ENCODE assay signal across 36 cellular contexts in the genomic region with DNA sequence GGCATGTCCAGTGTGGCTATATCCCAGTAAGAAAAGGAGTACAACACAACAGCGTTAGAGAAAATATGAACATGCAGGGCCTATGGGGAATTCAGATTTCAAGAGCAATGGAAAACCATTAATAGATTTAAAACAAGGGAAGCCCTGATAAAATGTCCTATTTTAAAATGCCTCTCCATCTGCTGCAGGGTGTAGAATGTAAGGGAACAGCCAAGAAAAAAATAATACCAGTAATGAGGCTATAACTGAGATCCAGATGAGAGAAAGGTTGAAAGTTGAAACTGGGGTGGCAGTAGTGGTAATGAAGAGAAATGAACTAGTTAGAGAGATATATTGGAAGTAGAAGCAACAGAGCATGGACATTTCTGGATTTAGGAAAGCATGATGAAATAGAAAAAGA.
"Had no signal": no experiment of that assay in that cellular context is flagged by ENCODE, and none has a peak within 500 bp of the region (broad histone marks: within the 10 kb centered on the region; RNA-seq: fewer than 3 reads in every experiment).

No MANE protein-coding gene starts in this region.

- H3K27ac Mint-ChIP-seq: activated B cell treated with CpG ODN at 0.5 μM for 24 hours; activated CD4-positive, alpha-beta memory T cell treated with anti-CD3 and anti-CD28 coated beads for 36 hours; activated CD4-positive, alpha-beta T cell treated with anti-CD3 and anti-CD28 coated beads, Interleukin-2, amount 10 ng/mL, durations not matched to agents 7 days and 5 days; activated CD8-positive, alpha-beta T cell treated with anti-CD3 and anti-CD28 coated beads for 36 hours; activated naive CD4-positive, alpha-beta T cell treated with anti-CD3 and anti-CD28 coated beads for 36 hours; activated naive CD4-positive, alpha-beta T cell treated with anti-CD3 and anti-CD28 coated beads, Interleukin-2, amount 50 U/mL, for 72 hours; activated naive CD8-positive, alpha-beta T cell treated with anti-CD3 and anti-CD28 coated beads for 36 hours; activated T-cell treated with anti-CD3 and anti-CD28 coated beads, Interleukin-2, amount 50 U/mL, for 72 hours; activated T-helper 1 cell treated with anti-CD3 and anti-CD28 coated beads, Interleukin-12 subunit alpha, Interleukin-12 subunit beta, Interleukin-2, Interleukin-4 antibody, amounts not matched to agents 30 ng/mL and 10 ng/mL and 1 ng/mL, durations not matched to agents 14 hours and 24 hours and 36 hours; activated T-helper 17 cell treated with anti-CD3 and anti-CD28 coated beads, Interleukin-2, amount 50 U/mL, for 72 hours; T-helper 1 cell treated with Interleukin-12 subunit alpha and Interleukin-12 subunit beta and Interleukin-4 antibody, amounts not matched to agents 30 μg/mL and 1 μg/mL, for 36 hours; T-helper 2 cell treated with Interferon-gamma antibody and Interleukin-4, amounts not matched to agents 5 μg/mL and 100 μg/mL, for 36 hours had no signal

- H3K27me3 ChIP-seq: adrenal gland, body of pancreas, brain microvascular endothelial cell, breast epithelium had no signal

- H3K9me3 ChIP-seq: adrenal gland, body of pancreas, breast epithelium had no signal

- H3K4me1 ChIP-seq: adrenal gland, body of pancreas, breast epithelium had no signal

- H3K27me3 Mint-ChIP-seq: activated B cell treated with CpG ODN at 0.5 μM for 24 hours; activated CD4-positive, alpha-beta memory T cell treated with anti-CD3 and anti-CD28 coated beads for 36 hours; activated CD4-positive, alpha-beta T cell treated with anti-CD3 and anti-CD28 coated beads, Interleukin-2, amount 10 ng/mL, durations not matched to agents 7 days and 5 days; activated CD8-positive, alpha-beta T cell treated with anti-CD3 and anti-CD28 coated beads for 36 hours; activated T-helper 17 cell treated with anti-CD3 and anti-CD28 coated beads, Interleukin-2, amount 50 U/mL, for 72 hours; central memory CD8-positive, alpha-beta T cell had no signal

- H3K36me3 ChIP-seq: adrenal gland, brain microvascular endothelial cell, breast epithelium had no signal

- DNase-seq: activated B cell treated with CpG ODN at 0.5 μM for 24 hours; activated CD4-positive, alpha-beta memory T cell treated with anti-CD3 and anti-CD28 coated beads for 36 hours; activated CD4-positive, alpha-beta T cell treated with anti-CD3 and anti-CD28 coated beads for 4 hours; activated CD4-positive, alpha-beta T cell treated with anti-CD3 and anti-CD28 coated beads, Interleukin-2, amount 10 ng/mL, durations not matched to agents 7 days and 5 days; activated CD4-positive, CD25-positive, alpha-beta regulatory T cell treated with anti-CD3 and anti-CD28 coated beads, Interleukin-2, amount 50 U/mL, for 72 hours; activated CD8-positive, alpha-beta memory T cell treated with anti-CD3 and anti-CD28 coated beads, Interleukin-2, amount 50 U/mL, for 4 hours; activated CD8-positive, alpha-beta T cell treated with anti-CD3 and anti-CD28 coated beads for 36 hours; activated effector memory CD4-positive, alpha-beta T cell treated with anti-CD3 and anti-CD28 coated beads, Interleukin-2, amount 50 U/mL, for 16 hours; activated gamma-delta T cell treated with Interleukin-2 at 50 U/mL for 16 hours; activated naive CD4-positive, alpha-beta T cell; activated naive CD4-positive, alpha-beta T cell treated with anti-CD3 and anti-CD28 coated beads for 36 hours; activated naive CD4-positive, alpha-beta T cell treated with anti-CD3 and anti-CD28 coated beads, Interleukin-2, amount 50 U/mL, for 16 hours; activated naive CD8-positive, alpha-beta T cell treated with anti-CD3 and anti-CD28 coated beads for 36 hours; activated T-cell treated with anti-CD3 and anti-CD28 coated beads for 4 hours; activated T-cell treated with anti-CD3 and anti-CD28 coated beads, Interleukin-2, amount 50 U/mL, for 1 hour; activated T-cell treated with anti-CD3 and anti-CD28 coated beads, Interleukin-2, amount 50 U/mL, for 4 hours; activated T-cell treated with anti-CD3 and anti-CD28 coated beads, Interleukin-2, amount 50 U/mL, for 72 hours; adrenal gland; amniotic stem cell; aorta; body of pancreas; brain microvascular endothelial cell; caudate nucleus; cerebellar nuclear complex; SW 1271; T-helper 1 cell; T-helper 2 cell; T-helper 9 cell had no signal

- H3K27ac ChIP-seq: adrenal gland, body of pancreas, brain microvascular endothelial cell, breast epithelium, VCaP had no signal

- H3K9me3 Mint-ChIP-seq: activated B cell treated with CpG ODN at 0.5 μM for 24 hours; activated CD4-positive, alpha-beta memory T cell treated with anti-CD3 and anti-CD28 coated beads for 36 hours; activated CD4-positive, alpha-beta T cell treated with anti-CD3 and anti-CD28 coated beads, Interleukin-2, amount 10 ng/mL, durations not matched to agents 7 days and 5 days; activated CD8-positive, alpha-beta T cell treated with anti-CD3 and anti-CD28 coated beads for 36 hours; activated naive CD4-positive, alpha-beta T cell treated with anti-CD3 and anti-CD28 coated beads for 36 hours; activated naive CD4-positive, alpha-beta T cell treated with anti-CD3 and anti-CD28 coated beads, Interleukin-2, amount 50 U/mL, for 72 hours; activated naive CD8-positive, alpha-beta T cell treated with anti-CD3 and anti-CD28 coated beads for 36 hours; activated T-cell treated with anti-CD3 and anti-CD28 coated beads, Interleukin-2, amount 50 U/mL, for 4 hours; activated T-cell treated with anti-CD3 and anti-CD28 coated beads, Interleukin-2, amount 50 U/mL, for 72 hours; activated T-helper 1 cell treated with anti-CD3 and anti-CD28 coated beads, Interleukin-12 subunit alpha, Interleukin-12 subunit beta, Interleukin-2, Interleukin-4 antibody, amounts not matched to agents 30 ng/mL and 10 ng/mL and 1 ng/mL, durations not matched to agents 14 hours and 24 hours and 36 hours; activated T-helper 17 cell treated with anti-CD3 and anti-CD28 coated beads, Interleukin-2, amount 50 U/mL, for 72 hours; central memory CD8-positive, alpha-beta T cell; T-helper 1 cell treated with Interleukin-12 subunit alpha and Interleukin-12 subunit beta and Interleukin-4 antibody, amounts not matched to agents 30 μg/mL and 1 μg/mL, for 36 hours; T-helper 2 cell treated with Interferon-gamma antibody and Interleukin-4, amounts not matched to agents 5 μg/mL and 100 μg/mL, for 36 hours had no signal

- ATAC-seq: activated CD8-positive, alpha-beta T cell treated with anti-CD3 and anti-CD28 coated beads for 36 hours; activated naive CD4-positive, alpha-beta T cell treated with anti-CD3 and anti-CD28 coated beads, Interleukin-2, amount 50 U/mL, for 72 hours; activated T-cell treated with anti-CD3 and anti-CD28 coated beads, Interleukin-2, amount 50 U/mL, for 4 hours; activated T-cell treated with anti-CD3 and anti-CD28 coated beads, Interleukin-2, amount 50 U/mL, for 72 hours; activated T-helper 17 cell treated with anti-CD3 and anti-CD28 coated beads, Interleukin-2, amount 50 U/mL, for 72 hours; body of pancreas had no signal

- H3K4me3 ChIP-seq: adrenal gland, body of pancreas, breast epithelium had no signal

- H3K4me3 Mint-ChIP-seq: activated B cell treated with CpG ODN at 0.5 μM for 24 hours; activated CD4-positive, alpha-beta memory T cell treated with anti-CD3 and anti-CD28 coated beads for 36 hours; activated CD4-positive, alpha-beta T cell treated with anti-CD3 and anti-CD28 coated beads, Interleukin-2, amount 10 ng/mL, durations not matched to agents 7 days and 5 days; activated CD8-positive, alpha-beta T cell treated with anti-CD3 and anti-CD28 coated beads for 36 hours; activated naive CD4-positive, alpha-beta T cell treated with anti-CD3 and anti-CD28 coated beads for 36 hours; activated naive CD8-positive, alpha-beta T cell treated with anti-CD3 and anti-CD28 coated beads for 36 hours; activated T-cell treated with anti-CD3 and anti-CD28 coated beads, Interleukin-2, amount 50 U/mL, for 4 hours; activated T-cell treated with anti-CD3 and anti-CD28 coated beads, Interleukin-2, amount 50 U/mL, for 72 hours; activated T-helper 1 cell treated with anti-CD3 and anti-CD28 coated beads, Interleukin-12 subunit alpha, Interleukin-12 subunit beta, Interleukin-2, Interleukin-4 antibody, amounts not matched to agents 30 ng/mL and 10 ng/mL and 1 ng/mL, durations not matched to agents 14 hours and 24 hours and 36 hours; activated T-helper 17 cell treated with anti-CD3 and anti-CD28 coated beads, Interleukin-2, amount 50 U/mL, for 72 hours; central memory CD8-positive, alpha-beta T cell; T-helper 1 cell treated with Interleukin-12 subunit alpha and Interleukin-12 subunit beta and Interleukin-4 antibody, amounts not matched to agents 30 μg/mL and 1 μg/mL, for 36 hours; T-helper 2 cell treated with Interferon-gamma antibody and Interleukin-4, amounts not matched to agents 5 μg/mL and 100 μg/mL, for 36 hours had no signal

- H3K36me3 Mint-ChIP-seq: activated CD4-positive, alpha-beta memory T cell treated with anti-CD3 and anti-CD28 coated beads for 36 hours; activated naive CD4-positive, alpha-beta T cell treated with anti-CD3 and anti-CD28 coated beads, Interleukin-2, amount 50 U/mL, for 72 hours; activated naive CD8-positive, alpha-beta T cell treated with anti-CD3 and anti-CD28 coated beads for 36 hours had no signal

- H3K4me1 Mint-ChIP-seq: activated B cell treated with CpG ODN at 0.5 μM for 24 hours; activated CD4-positive, alpha-beta T cell treated with anti-CD3 and anti-CD28 coated beads, Interleukin-2, amount 10 ng/mL, durations not matched to agents 7 days and 5 days; activated naive CD8-positive, alpha-beta T cell treated with anti-CD3 and anti-CD28 coated beads for 36 hours; activated T-helper 17 cell treated with anti-CD3 and anti-CD28 coated beads, Interleukin-2, amount 50 U/mL, for 72 hours; central memory CD8-positive, alpha-beta T cell had no signal
